ENCODE assay signal across 2 cellular contexts in the genomic region with DNA sequence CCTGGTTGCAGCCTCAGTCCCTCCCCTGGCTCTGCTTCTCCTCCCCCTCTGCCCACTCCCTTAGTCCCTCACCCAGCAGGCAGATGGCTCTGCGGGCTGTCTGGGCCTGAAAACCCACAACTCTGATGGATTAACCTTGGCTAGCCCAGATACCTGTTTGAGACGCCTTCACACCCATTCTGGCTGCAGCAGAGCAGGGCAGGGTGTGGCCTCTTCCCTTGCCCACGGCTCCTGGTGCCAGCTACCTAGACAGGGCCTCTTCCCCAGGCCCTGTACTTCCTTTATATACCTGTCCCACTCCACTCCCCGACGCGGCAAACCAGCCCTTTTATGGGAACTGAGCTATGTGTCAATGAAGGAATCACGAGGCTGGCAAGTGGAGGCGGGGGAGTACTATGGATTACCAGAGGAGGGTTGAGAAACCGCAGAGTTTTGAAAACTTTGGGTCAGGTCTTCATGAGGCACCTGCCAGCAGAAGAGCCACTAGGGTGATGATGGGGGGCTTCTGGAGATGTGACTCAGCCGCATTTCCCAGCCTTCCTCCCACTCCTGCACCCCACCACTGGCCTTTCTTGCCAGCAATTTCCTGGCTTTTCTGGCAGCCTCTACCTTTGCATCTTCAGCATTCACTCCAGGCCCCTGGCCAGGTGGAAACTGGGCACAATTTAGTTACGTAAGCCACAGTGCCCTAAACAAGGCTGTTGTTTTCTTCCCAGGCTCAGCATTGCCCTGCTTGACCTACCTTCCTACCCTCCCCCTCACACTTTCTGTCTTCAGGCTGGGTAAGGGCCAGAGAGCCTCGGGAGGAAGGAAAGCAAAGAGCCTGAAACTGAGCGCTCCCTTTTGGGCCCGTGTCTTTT.
TF ChIP-seq lines count a peak whose summit lies in the region.

Gene CHI3L1, minus strand, starts transcription at position 259 of the 860 bp plus-strand sequence. Its CDS starts 81 bp downstream, at position 178.

TF ChIP-seq in liver, 16 proteins besides CTCF, POLR2A, EP300 and RAD21:
- TF ChIP-seq GABPA (IDR thresholded peaks at IDR 0.05 in 1 of 2, conservative IDR thresholded peaks at IDR 0.05 in 1 of 2) (no peak), MAX (IDR thresholded peaks at IDR 0.05) (no peak), NR2F2 (IDR thresholded peaks at IDR 0.05) (no peak), EGR1 (IDR thresholded peaks at IDR 0.05; ENCODE audit: low read depth in 2 of 2) (no peak), ATF3 (IDR thresholded peaks at IDR 0.05) (no peak), RXRA (IDR thresholded peaks at IDR 0.05) (no peak), HNF4G (IDR thresholded peaks at IDR 0.05) (no peak), REST (IDR thresholded peaks at IDR 0.05) (no peak), JUND (IDR thresholded peaks at IDR 0.05) (no peak), ZBTB33 (IDR thresholded peaks at IDR 0.05) (no peak), SP1 (IDR thresholded peaks at IDR 0.05) (no peak), FOXA2 (IDR thresholded peaks at IDR 0.05) (no peak), HNF4A (conservative IDR thresholded peaks at IDR 0.05) (no peak), YY1 (IDR thresholded peaks at IDR 0.05) (no peak), TAF1 (conservative IDR thresholded peaks at IDR 0.05) (no peak), FOXA1 (IDR thresholded peaks at IDR 0.05) (no peak)

TF ChIP-seq in HepG2, 621 proteins besides CTCF, POLR2A, EP300 and RAD21:
- TF ChIP-seq DNMT1 (CRISPR knock-in tag; IDR thresholded peaks at IDR 0.05) (no peak), MEIS2 (CRISPR knock-in tag; IDR thresholded peaks at IDR 0.05) (no peak), ZNF703 (CRISPR knock-in tag; IDR thresholded peaks at IDR 0.05; ENCODE audit: borderline replicate concordance) (no peak), ZNF468 (CRISPR knock-in tag; IDR thresholded peaks at IDR 0.05) (no peak), NFRKB (IDR thresholded peaks at IDR 0.05) (no peak), KLF13 (CRISPR knock-in tag; IDR thresholded peaks at IDR 0.05) (no peak), ZNF44 (CRISPR knock-in tag; IDR thresholded peaks at IDR 0.05) (no peak), DMAP1 (CRISPR knock-in tag; IDR thresholded peaks at IDR 0.05) (no peak), ZNF501 (CRISPR knock-in tag; IDR thresholded peaks at IDR 0.05) (no peak), ZSCAN12 (CRISPR knock-in tag; IDR thresholded peaks at IDR 0.05) (no peak), KDM1A (CRISPR knock-in tag; IDR thresholded peaks at IDR 0.05) (no peak)
